ENCODE assay signal across 8 cellular contexts in the genomic region with DNA sequence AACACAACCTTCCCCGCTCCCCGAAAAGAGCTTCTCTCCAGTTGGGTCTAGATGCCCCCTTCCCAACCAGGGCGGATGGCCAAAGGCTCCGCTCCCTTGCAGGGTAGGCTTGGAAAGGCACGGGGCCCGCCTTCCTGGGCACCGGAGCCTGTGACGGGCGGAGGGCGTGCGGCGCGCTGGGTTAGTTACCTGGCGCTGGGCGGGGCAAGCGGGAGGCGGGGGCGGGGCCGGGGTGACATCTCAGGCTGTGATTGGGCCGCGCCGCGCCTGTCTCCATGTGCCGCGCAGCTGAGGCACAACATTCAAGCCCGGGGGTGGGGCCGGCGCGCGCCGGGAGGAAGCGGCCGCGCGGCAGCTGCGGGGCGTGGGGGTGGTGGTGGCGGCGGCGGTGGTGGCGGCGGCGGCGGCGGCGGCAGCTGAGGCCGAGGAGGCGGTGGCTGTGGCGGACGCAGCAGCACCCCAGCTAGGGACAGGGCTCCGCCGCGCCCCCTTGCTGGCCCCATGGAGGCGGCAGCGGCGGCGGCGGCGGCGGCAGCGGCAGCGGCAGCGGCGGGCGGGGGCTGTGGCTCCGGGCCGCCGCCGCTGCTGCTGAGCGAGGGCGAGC. TPM values are rescaled to one million over a fixed set of nuclear protein-coding genes. Genes with fewer than 3 reads are reported as not detected.
DNase-seq lines count a peak whose midpoint lies in the region; ATAC-seq and TF ChIP-seq lines count a peak whose summit lies in the region.

REPS2 (plus strand) TSS at position 298 of the 604 bp plus-strand sequence; CDS start at position 502, 204 bp downstream.

- intact Hi-C loops in activated CD4-positive, alpha-beta T cell treated with anti-CD3 and anti-CD28 coated beads for 36 hours (cut with DNase I, micrococcal nuclease), result loop anchor here in 1 of 2 experiments (1.0 to 10.0 kb wide), 3 partner anchors 64 to 232 kb away; partner anchors contain the start of genes CTPS2, RBBP7 and SYAP1

- no peaks in the 10 kb centered on the region for H3K9me3 Mint-ChIP-seq in activated CD4-positive, alpha-beta T cell treated with anti-CD3 and anti-CD28 coated beads for 36 hours (ENCODE audit: low read depth)
- H3K9me3 Mint-ChIP-seq in chondrocyte (ENCODE audit: low read depth), result peaks cover 9% of the 10 kb centered on the region

- peaks cover 10% of the 10 kb centered on the region for H3K27me3 Mint-ChIP-seq in activated CD4-positive, alpha-beta T cell treated with anti-CD3 and anti-CD28 coated beads for 36 hours
- peaks cover 22% of the 10 kb centered on the region for H3K27me3 Mint-ChIP-seq in chondrocyte (ENCODE audit: low read depth)

- DNase-seq in ACHN (peak; percentile 55), NCI-H345 (lab: John Stamatoyannopoulos, UW) (peak; percentile 88), chondrocyte (ENCODE audit: low spot score) (no peak), kidney tubule cell (ENCODE audit: low spot score) (peak; percentile 78)
- DNase-seq in activated CD4-positive, alpha-beta T cell treated with anti-CD3 and anti-CD28 coated beads for 36 hours, result peak; percentile 88
- peak; percentile 59 to 65 for DNase-seq in stimulated activated CD4-positive, alpha-beta T cell treated with anti-CD3 and anti-CD28 coated beads, Interleukin-15, amount 100 ng/mL, for 48 hours (ENCODE audit: low read depth in 2 of 2)

- no peaks in the 10 kb centered on the region for H3K36me3 Mint-ChIP-seq in activated CD4-positive, alpha-beta T cell treated with anti-CD3 and anti-CD28 coated beads for 36 hours (ENCODE audit: low read depth)
- no peaks in the 10 kb centered on the region for H3K36me3 Mint-ChIP-seq in chondrocyte (ENCODE audit: low read depth)

- H3K4me3 Mint-ChIP-seq in activated CD4-positive, alpha-beta T cell treated with anti-CD3 and anti-CD28 coated beads for 36 hours, result peak within 1 kb of the TSS; percentile 72
- H3K4me3 Mint-ChIP-seq in chondrocyte (ENCODE audit: unreplicated experiment), result peak within 1 kb of the TSS; percentile 79

- ATAC-seq in GM18873 (IDR thresholded peaks at IDR 0.05; ENCODE audit: low FRiP score, unreplicated experiment) (peak; percentile 87), HG03108 (IDR thresholded peaks at IDR 0.05; ENCODE audit: unreplicated experiment) (peak; percentile 90)
- peak; percentile 99 for ATAC-seq in activated CD4-positive, alpha-beta T cell treated with anti-CD3 and anti-CD28 coated beads for 36 hours

- peaks cover 2% of the 10 kb centered on the region for H3K4me1 Mint-ChIP-seq in activated CD4-positive, alpha-beta T cell treated with anti-CD3 and anti-CD28 coated beads for 36 hours
- peaks cover 9% of the 10 kb centered on the region for H3K4me1 Mint-ChIP-seq in chondrocyte (ENCODE audit: low read depth)

- POLR2A ChIA-PET in activated CD4-positive, alpha-beta T cell treated with anti-CD3 and anti-CD28 coated beads for 36 hours (lab: Charles Lee), result no interaction called here

- CTCF ChIA-PET in activated CD4-positive, alpha-beta T cell treated with anti-CD3 and anti-CD28 coated beads for 36 hours (lab: Charles Lee), result interaction anchor here (0.6 to 1.3 kb wide), 4 partner anchors 61 to 1353 kb away, joined by 3 to 5 read pairs (median 3); no protein-coding TSS in a partner anchor

- no peak within 1 kb of the TSS for H3K27ac Mint-ChIP-seq in activated CD4-positive, alpha-beta T cell treated with anti-CD3 and anti-CD28 coated beads for 36 hours
- peak within 1 kb of the TSS; percentile 45 for H3K27ac Mint-ChIP-seq in chondrocyte (ENCODE audit: unreplicated experiment)

- in situ Hi-C loops in ACHN (cut with HindIII; ENCODE audit: low pct_ligation_motif_present, low pct_unique_long_range_greater_than_20kb, low sequenced_read_pairs), result no loop called here

- TF ChIP-seq CTCF in chondrocyte (IDR thresholded peaks at IDR 0.05), result peak; percentile 27

RNA-seq across cellular contexts. Expression of gene REPS2, which starts in this region (rescaled TPM):
- not detected for total RNA-seq in activated CD4-positive, alpha-beta T cell treated with anti-CD3 and anti-CD28 coated beads for 36 hours
- 2.0 to 2.4 TPM (median 2.2 TPM) in 3 replicates for total RNA-seq in chondrocyte

Comparison
In these comparisons a context has a peak if more than half of its experiments do, and no peak if none do; other contexts are left out.
1. Peak in DNase-seq and ATAC-seq in activated CD4-positive, alpha-beta T cell treated with anti-CD3 and anti-CD28 coated beads for 36 hours; RNA of the gene not detected or under 1 TPM.